In genomic region chr3:51715231-51716058, GRCh38 we compare ENCODE assay signal across 19 cellular contexts. TPM values are rescaled to one million over a fixed set of nuclear protein-coding genes. Genes with fewer than 3 reads are reported as not detected.
DNase-seq lines count a peak whose midpoint lies in the region; ATAC-seq, FAIRE-seq and TF ChIP-seq lines count a peak whose summit lies in the region.
"Had no signal": no experiment of that assay in that cellular context is flagged by ENCODE, and none has a peak within 500 bp of the region (broad histone marks: within the 10 kb centered on the region; RNA-seq: fewer than 3 reads in every experiment).

No MANE protein-coding gene starts in this region.

- H3K9me3 ChIP-seq in right lobe of liver (no peaks in the 10 kb centered on the region), HepG2 (ENCODE audit: low read length) (no peaks in the 10 kb centered on the region), Peyer's patch (no peaks in the 10 kb centered on the region)
- H3K9me3 ChIP-seq: thoracic aorta had no signal

- intact Hi-C loops in right lobe of liver (cut with DNase I) (no loop called here), HepG2 (cut with micrococcal nuclease; ENCODE audit: unreplicated experiment) (no loop called here)

- TF ChIP-seq EP300 in HepG2 (IDR thresholded peaks at IDR 0.05; ENCODE audit: low read depth in 2 of 2, low read length in 2 of 2) (no peak), HepG2 (CRISPR knock-in tag; IDR thresholded peaks at IDR 0.05; ENCODE audit: borderline replicate concordance) (no peak)

- DNase-seq in right lobe of liver (peak in 2 of 3 donors; percentile 41 to 46), HepG2 (ENCODE audit: low spot score) (no peak), Peyer's patch (peak in 2 of 3 donors; percentile 34 to 39), islet precursor cell (peak; percentile 48), EL (no peak), GF-D8 (lab: John Stamatoyannopoulos, UW) (no peak), C1 segment of cervical spinal cord (lab: John Stamatoyannopoulos, UW) (no peak)
- DNase-seq: activated CD4-positive, alpha-beta T cell treated with anti-CD3 and anti-CD28 coated beads, Interleukin-2, amount 10 ng/mL, durations not matched to agents 24 days and 14 days; activated T-cell treated with anti-CD3 and anti-CD28 coated beads, Interleukin-2, amount 50 U/mL, for 1 hour; foreskin keratinocyte; NCI-H1105 treated with DMSO at 0.1 percent for 48 hours; NCI-H526; SHP77; stimulated activated naive B cell treated with anti-CD40 and anti-IgM and Interleukin-4, amounts not matched to agents 10 μg/mL and 1 μg/mL and 100 μg/mL, for 72 hours had no signal

- H3K4me3 ChIP-seq in right lobe of liver, result no peak overlapping the region
- H3K4me3 ChIP-seq in HepG2 (replicated peaks in 1 of 3; ENCODE audit: insufficient read depth in 1 of 3, low read depth in 2 of 3, low read length in 3 of 3), result no peak overlapping the region
- H3K4me3 ChIP-seq in Peyer's patch, result no peak overlapping the region
- H3K4me3 ChIP-seq: cardiac muscle cell, dorsolateral prefrontal cortex, thoracic aorta had no signal

- no peak for FAIRE-seq in HepG2 (lab: Jason Lieb, UNC)

- H3K79me2 ChIP-seq in HepG2 (ENCODE audit: insufficient read depth, low read length), result no peaks in the 10 kb centered on the region

- H3K27ac ChIP-seq in right lobe of liver (no peak overlapping the region), HepG2 (ENCODE audit: extremely low read length, insufficient read depth, low read length) (no peak overlapping the region), Peyer's patch (no peak overlapping the region)
- H3K27ac ChIP-seq: cardiac muscle cell, epithelial cell of prostate, foreskin keratinocyte, thoracic aorta had no signal

- ATAC-seq in right lobe of liver (no peak), HepG2 (no peak)
- ATAC-seq: CD8-positive, alpha-beta T cell; foreskin keratinocyte; stimulated activated naive B cell treated with anti-CD40 and anti-IgM and Interleukin-4, amounts not matched to agents 10 μg/mL and 1 μg/mL and 100 μg/mL, for 72 hours had no signal

- H3K9ac ChIP-seq in HepG2 (ENCODE audit: insufficient read depth, low read depth, low read length), result no peak overlapping the region

- TF ChIP-seq POLR2A in right lobe of liver (IDR thresholded peaks at IDR 0.05) (no peak), HepG2 (IDR thresholded peaks at IDR 0.05; ENCODE audit: insufficient read depth in 1 of 2, low read depth in 2 of 2, low read length in 2 of 2) (no peak), Peyer's patch (IDR thresholded peaks at IDR 0.05) (no peak)

- H3K27me3 ChIP-seq in right lobe of liver, result no peaks in the 10 kb centered on the region
- peaks cover 2% of the 10 kb centered on the region in 2 experiments; a peak in 1 of 5 replicates for H3K27me3 ChIP-seq in HepG2 (ENCODE audit: control insufficient read depth in 1 of 2, insufficient read depth in 2 of 2, low read length in 2 of 2)
- H3K27me3 ChIP-seq in Peyer's patch, result no peaks in the 10 kb centered on the region
- H3K27me3 ChIP-seq: cardiac muscle cell, dorsolateral prefrontal cortex, foreskin keratinocyte had no signal

- H4K20me1 ChIP-seq in HepG2 (ENCODE audit: insufficient read depth, low read length), result no peaks in the 10 kb centered on the region

- POLR2A ChIA-PET in HepG2 (lab: Yijun Ruan, JAX), result no interaction called here

- in situ Hi-C loops in HepG2 (cut with HindIII; ENCODE audit: extremely low pct_ligation_motif_present, low pct_unique_long_range_greater_than_20kb), result no loop called here

- H3K4me2 ChIP-seq in HepG2 (ENCODE audit: low read depth, low read length), result no peak overlapping the region

- TF ChIP-seq CTCF in right lobe of liver (IDR thresholded peaks at IDR 0.05) (no peak), HepG2 (CRISPR knock-in tag; IDR thresholded peaks at IDR 0.05) (no peak), Peyer's patch (IDR thresholded peaks at IDR 0.05) (no peak)

- H2AFZ ChIP-seq in HepG2 (ENCODE audit: low read length), result no peak overlapping the region

- BruUV-seq in HepG2 (replicated peaks; lab: Mats Ljungman, UMichigan), result no TSS peak

- H3K36me3 ChIP-seq in right lobe of liver (no peaks in the 10 kb centered on the region), HepG2 (replicated peaks in 1 of 2; ENCODE audit: control insufficient read depth in 1 of 2, insufficient read depth in 2 of 2, low read length in 2 of 2) (no peaks in the 10 kb centered on the region), Peyer's patch (no peaks in the 10 kb centered on the region)
- H3K36me3 ChIP-seq: cardiac muscle cell, thoracic aorta had no signal

- H3K4me1 ChIP-seq in right lobe of liver, result no peaks in the 10 kb centered on the region
- H3K4me1 ChIP-seq in HepG2 (ENCODE audit: insufficient read depth, low read length), result peaks cover 33% of the 10 kb centered on the region
- H3K4me1 ChIP-seq in Peyer's patch, result no peaks in the 10 kb centered on the region
- H3K4me1 ChIP-seq: foreskin keratinocyte had no signal

- WGBS in right lobe of liver (ENCODE audit: insufficient coverage, low coverage, low lambda C conversion rate, missing lambda C conversion rate), result 88% methylated on average over 8 of the region's 42 CpGs
- WGBS in HepG2 (ENCODE audit: low lambda C conversion rate), result 51% methylated on average over 31 of the region's 42 CpGs

- CTCF ChIA-PET in HepG2 (lab: Yijun Ruan, JAX; ENCODE audit: low intra/inter-chr PET ratio, low total read pairs), result no interaction called here

- TF ChIP-seq RAD21 in HepG2 (CRISPR knock-in tag; IDR thresholded peaks at IDR 0.05), result no peak

TF ChIP-seq in HepG2, 621 proteins besides CTCF, POLR2A, EP300 and RAD21 (continues in another document):
- TF ChIP-seq ZNF570 (CRISPR knock-in tag; IDR thresholded peaks at IDR 0.05; ENCODE audit: borderline replicate concordance) (no peak), TCF7 (IDR thresholded peaks at IDR 0.05; ENCODE audit: low read depth) (no peak), SALL2 (CRISPR knock-in tag; IDR thresholded peaks at IDR 0.05) (no peak)

RNA-seq across cellular contexts. Expression of gene GRM2, which starts 8.6 kb away (rescaled TPM):
- total RNA-seq in right lobe of liver (1 to 10 TPM in 1 of 6 experiments, not detected in 5; 1.2 TPM), HepG2 (2016; rRNA removed; fragmentation: Illumina TruSeq; extraction: Trizol) (0.07 TPM in 1 of 2 replicates, not detected in the other), Peyer's patch (1 to 10 TPM in 1 of 4 donors, under 1 TPM in 2, not detected in 1; 0.54 to 2.5 (median 0.57) TPM)
- total RNA-seq in HepG2 (2016; cell fraction: cytosol; rRNA removed; fragmentation: Illumina TruSeq; extraction: Trizol; ENCODE audit: low read depth), result not detected in 2 replicates
- total RNA-seq in HepG2 (2016; cell fraction: insoluble cytoplasmic fraction; rRNA removed; fragmentation: Illumina TruSeq; extraction: Trizol), result 0.06 TPM in 1 of 2 replicates, not detected in the other
- 0.03 TPM in 1 of 2 replicates, not detected in the other for total RNA-seq in HepG2 (2016; cell fraction: membrane; rRNA removed; fragmentation: Illumina TruSeq; extraction: Trizol)
- 0.06 TPM in 1 of 2 replicates, not detected in the other for total RNA-seq in HepG2 (2016; cell fraction: nucleus; rRNA removed; fragmentation: Illumina TruSeq; extraction: Trizol)
- 0.04 and 0.05 TPM in 2 replicates for polyA plus RNA-seq in HepG2 (2011; rRNA removed)
- polyA plus RNA-seq in HepG2 (2011; cell fraction: cytosol; rRNA removed), result 0.04 TPM in 1 of 2 replicates, not detected in the other
- 0.14 and 0.24 TPM in 2 replicates for polyA plus RNA-seq in HepG2 (2011; cell fraction: nucleus; rRNA removed)
- polyA plus RNA-seq in HepG2 (2012), result 0.09 and 0.16 TPM in 2 replicates
- not detected in 2 replicates for polyA plus RNA-seq in HepG2 (2016; cell fraction: cytosol; fragmentation: Illumina TruSeq; extraction: Trizol; ENCODE audit: low read depth)
- polyA plus RNA-seq in HepG2 (2016; cell fraction: insoluble cytoplasmic fraction; fragmentation: Illumina TruSeq; extraction: Trizol; ENCODE audit: low read depth), result not detected in 2 replicates
- not detected in 2 replicates for polyA plus RNA-seq in HepG2 (2016; cell fraction: membrane; fragmentation: Illumina TruSeq; extraction: Trizol; ENCODE audit: low read depth)
- 0.12 TPM in 1 of 2 replicates, not detected in the other for polyA plus RNA-seq in HepG2 (2016; cell fraction: nucleus; fragmentation: Illumina TruSeq; extraction: Trizol; ENCODE audit: insufficient read depth, low read depth)
- polyA minus RNA-seq in HepG2 (2011; rRNA and poly(A)+ RNA removed; ENCODE audit: low replicate concordance), result 0.19 and 0.22 TPM in 2 replicates
- polyA minus RNA-seq in HepG2 (2011; cell fraction: cytosol; rRNA and poly(A)+ RNA removed), result not detected in 2 replicates
- polyA minus RNA-seq in HepG2 (2011; cell fraction: nucleus; rRNA and poly(A)+ RNA removed), result 0.50 and 0.52 TPM in 2 replicates
- total RNA-seq: foreskin keratinocyte had no signal
- polyA plus RNA-seq: cardiac muscle cell had no signal

RNA-seq across cellular contexts. Expression of gene TEX264, which starts 44.4 kb away (rescaled TPM):
- total RNA-seq in right lobe of liver (10 to 100 TPM; 26.5 to 67.0 (median 40.8) TPM), HepG2 (2016; rRNA removed; fragmentation: Illumina TruSeq; extraction: Trizol) (18.8 and 35.2 TPM in 2 replicates), Peyer's patch (100 to 1,000 TPM in 1 of 4 donors, 10 to 100 TPM in 3; 22.3 to 118 (median 83.2) TPM)
- total RNA-seq in HepG2 (2016; cell fraction: cytosol; rRNA removed; fragmentation: Illumina TruSeq; extraction: Trizol; ENCODE audit: low read depth), result 17.1 and 21.8 TPM in 2 replicates
- total RNA-seq in HepG2 (2016; cell fraction: insoluble cytoplasmic fraction; rRNA removed; fragmentation: Illumina TruSeq; extraction: Trizol), result 21.1 and 37.8 TPM in 2 replicates
- total RNA-seq in HepG2 (2016; cell fraction: membrane; rRNA removed; fragmentation: Illumina TruSeq; extraction: Trizol), result 21.4 and 24.5 TPM in 2 replicates
- 32.3 and 33.9 TPM in 2 replicates for total RNA-seq in HepG2 (2016; cell fraction: nucleus; rRNA removed; fragmentation: Illumina TruSeq; extraction: Trizol)
- 52.1 and 59.2 TPM in 2 replicates for polyA plus RNA-seq in HepG2 (2011; rRNA removed)
- polyA plus RNA-seq in HepG2 (2011; cell fraction: cytosol; rRNA removed), result 63.4 and 75.9 TPM in 2 replicates
- 42.5 and 44.4 TPM in 2 replicates for polyA plus RNA-seq in HepG2 (2011; cell fraction: nucleus; rRNA removed)
- 22.0 and 25.2 TPM in 2 replicates for polyA plus RNA-seq in HepG2 (2012)
- 20.4 and 25.7 TPM in 2 replicates for polyA plus RNA-seq in HepG2 (2016; cell fraction: cytosol; fragmentation: Illumina TruSeq; extraction: Trizol; ENCODE audit: low read depth)
- 23.5 and 26.8 TPM in 2 replicates for polyA plus RNA-seq in HepG2 (2016; cell fraction: insoluble cytoplasmic fraction; fragmentation: Illumina TruSeq; extraction: Trizol; ENCODE audit: low read depth)
- 21.8 and 22.3 TPM in 2 replicates for polyA plus RNA-seq in HepG2 (2016; cell fraction: membrane; fragmentation: Illumina TruSeq; extraction: Trizol; ENCODE audit: low read depth)
- 54.4 and 73.2 TPM in 2 replicates for polyA plus RNA-seq in HepG2 (2016; cell fraction: nucleus; fragmentation: Illumina TruSeq; extraction: Trizol; ENCODE audit: insufficient read depth, low read depth)
- polyA minus RNA-seq in HepG2 (2011; rRNA and poly(A)+ RNA removed; ENCODE audit: low replicate concordance), result 115 and 158 TPM in 2 replicates
- polyA minus RNA-seq in HepG2 (2011; cell fraction: cytosol; rRNA and poly(A)+ RNA removed), result 28.8 and 28.9 TPM in 2 replicates
- 9.1 and 11.6 TPM in 2 replicates for polyA minus RNA-seq in HepG2 (2011; cell fraction: nucleus; rRNA and poly(A)+ RNA removed)

Comparison
In these comparisons a context has a peak if more than half of its experiments do, and no peak if none do; other contexts are left out.
1. DNase-seq: peak in right lobe of liver (2 of 3), Peyer's patch (2 of 3) and islet precursor cell (single experiment); none in HepG2 (single experiment), EL (single experiment), GF-D8 (single experiment) and C1 segment of cervical spinal cord (0 of 14).